Comparison of ENCODE assay signal across 1 cellular context in the genomic region with DNA sequence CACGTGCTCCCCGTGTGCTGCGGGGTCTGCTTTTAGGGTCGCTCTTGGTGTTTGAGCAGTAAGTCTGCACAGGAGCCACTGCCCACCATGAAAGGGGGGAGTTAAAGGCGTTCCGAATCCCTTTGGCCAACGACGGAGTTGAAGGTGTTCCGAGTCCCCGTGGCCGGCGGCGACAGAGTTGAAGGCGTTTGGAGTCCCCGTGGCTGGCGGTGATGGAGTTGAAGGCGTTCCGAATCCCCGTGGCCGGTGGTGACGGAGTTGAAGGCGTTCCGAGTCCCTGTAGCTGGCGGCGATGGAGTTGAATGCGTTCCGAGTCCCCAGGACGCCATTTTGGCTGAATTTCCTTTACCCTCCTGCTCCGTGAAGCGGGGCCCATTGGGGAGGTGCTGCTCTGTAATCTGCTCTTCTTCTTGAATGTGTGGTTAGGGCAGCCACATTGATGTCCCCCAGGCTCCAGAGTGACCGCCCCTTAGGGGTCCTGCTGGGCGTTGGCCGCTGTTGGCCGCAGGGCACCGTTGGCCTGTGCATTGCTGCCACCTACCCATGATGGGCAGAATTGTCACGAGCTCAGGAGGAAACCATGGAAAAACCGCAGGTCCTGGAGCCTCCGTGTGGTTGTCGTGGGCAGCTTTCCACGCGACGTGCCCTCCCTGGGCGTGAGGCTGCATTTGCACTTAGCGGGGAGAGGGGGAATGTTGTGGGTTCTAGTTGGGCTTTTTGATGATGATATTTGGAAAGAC.
TF ChIP-seq lines count a peak whose summit lies in the region.

No MANE protein-coding gene starts in this region.

TF ChIP-seq in IMR-90, 13 proteins besides CTCF, POLR2A, EP300 and RAD21 (continued from another document):
- TF ChIP-seq, protein P1, sequence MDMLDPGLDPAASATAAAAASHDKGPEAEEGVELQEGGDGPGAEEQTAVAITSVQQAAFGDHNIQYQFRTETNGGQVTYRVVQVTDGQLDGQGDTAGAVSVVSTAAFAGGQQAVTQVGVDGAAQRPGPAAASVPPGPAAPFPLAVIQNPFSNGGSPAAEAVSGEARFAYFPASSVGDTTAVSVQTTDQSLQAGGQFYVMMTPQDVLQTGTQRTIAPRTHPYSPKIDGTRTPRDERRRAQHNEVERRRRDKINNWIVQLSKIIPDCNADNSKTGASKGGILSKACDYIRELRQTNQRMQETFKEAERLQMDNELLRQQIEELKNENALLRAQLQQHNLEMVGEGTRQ (IDR thresholded peaks at IDR 0.05; ENCODE audit: low read depth, low read length) = no peak
- no peak for TF ChIP-seq MXI1 (IDR thresholded peaks at IDR 0.05; ENCODE audit: borderline replicate concordance, low read depth, low read length)
- no peak for TF ChIP-seq RFX5 (IDR thresholded peaks at IDR 0.05; ENCODE audit: low read depth, low read length)
- TF ChIP-seq NFE2L2 (IDR thresholded peaks at IDR 0.05; ENCODE audit: low read depth, low read length) = no peak
- no peak for TF ChIP-seq FOS (IDR thresholded peaks at IDR 0.05; ENCODE audit: low read depth, low read length)
- TF ChIP-seq MAZ (IDR thresholded peaks at IDR 0.05; ENCODE audit: borderline replicate concordance, low read depth, low read length) = no peak
- TF ChIP-seq MAFK (IDR thresholded peaks at IDR 0.05; ENCODE audit: low read depth, low read length) = no peak
- no peak for TF ChIP-seq SMC3 (IDR thresholded peaks at IDR 0.05; ENCODE audit: low read depth, low read length)
- no peak for TF ChIP-seq CHD1 (IDR thresholded peaks at IDR 0.05; ENCODE audit: low read depth, low read length)
- no peak for TF ChIP-seq RCOR1 (IDR thresholded peaks at IDR 0.05; ENCODE audit: insufficient replicate concordance, low read length)
